7 cellular contexts compared by ENCODE assay signal in genomic region chr3:48157950-48158376, GRCh38. TPM values are rescaled to one million over a fixed set of nuclear protein-coding genes. Genes with fewer than 3 reads are reported as not detected.
DNase-seq lines count a peak whose midpoint lies in the region; ATAC-seq and TF ChIP-seq lines count a peak whose summit lies in the region.

No MANE protein-coding gene starts in this region.

- H3K36me3 ChIP-seq in Panc1 (ENCODE audit: control insufficient read depth, insufficient read depth, low read length) = no peaks in the 10 kb centered on the region; the same call in 1 of the 2 replicates

- TF ChIP-seq CTCF in Panc1 (IDR thresholded peaks at IDR 0.05) = peak; percentile 76

- DNase-seq in GM19238 (ENCODE audit: insufficient read length, low spot score) (peak; percentile 23), Panc1 (ENCODE audit: low read depth, low spot score) (no peak), left cardiac atrium (peak; percentile 77), retina (peak; percentile 22)
- peak; percentile 47 for DNase-seq in activated naive CD4-positive, alpha-beta T cell treated with Interleukin-2 at 50 U/mL for 16 hours

- no peak overlapping the region for H3K27ac ChIP-seq in Panc1 (ENCODE audit: low read length)

- intact Hi-C loops in Panc1 (cut with micrococcal nuclease; ENCODE audit: unreplicated experiment) (loop anchor here (10.0 kb wide), 1 partner anchor 303 kb away; no protein-coding TSS in a partner anchor), left cardiac atrium (cut with DNase I) (loop anchor here (5.0 to 10.0 kb wide), 2 partner anchors 163 to 321 kb away; no protein-coding TSS in a partner anchor)

- CTCF ChIA-PET in Panc1 (lab: Charles Lee) = interaction anchor here (0.7 kb wide), 1 partner anchor 814 kb away, joined by 3 read pairs; no protein-coding TSS in a partner anchor

- H3K27me3 ChIP-seq in Panc1 (ENCODE audit: control insufficient read depth, insufficient read depth, low read length) = no peaks in the 10 kb centered on the region

- no TSS peak for BruUV-seq in Panc1 (replicated peaks; lab: Mats Ljungman, UMichigan)

- POLR2A ChIA-PET in Panc1 (lab: Charles Lee) = no interaction called here

- in situ Hi-C loops in Panc1 (cut with HindIII; ENCODE audit: low pct_unique_long_range_greater_than_20kb, low sequenced_read_pairs) = no loop called here

- no peak for TF ChIP-seq POLR2A in GM18505 (IDR thresholded peaks at IDR 0.05; ENCODE audit: borderline replicate concordance, extremely low read depth, insufficient read depth, insufficient read length)

- no peaks in the 10 kb centered on the region for H3K9me3 ChIP-seq in Panc1 (ENCODE audit: control insufficient read depth, insufficient read depth, low read depth, low read length)

- no peaks in the 10 kb centered on the region; the same call in 1 of the 2 replicates for H3K4me1 ChIP-seq in Panc1 (ENCODE audit: control insufficient read depth, insufficient read depth, low read length)

- no peak overlapping the region for H3K4me3 ChIP-seq in Panc1 (ENCODE audit: low read depth in 2 of 2, low read length in 2 of 2)

- ATAC-seq in Panc1 (peak; percentile 23; the same call in 1 of the 2 replicates), left cardiac atrium (peak; percentile 70 to 72), GM18505 (IDR thresholded peaks at IDR 0.05; ENCODE audit: unreplicated experiment) (no peak), GM18909 (IDR thresholded peaks at IDR 0.05; ENCODE audit: poor library complexity, unreplicated experiment) (no peak)

RNA-seq across cellular contexts. Expression of gene CDC25A, which starts 30.3 kb away (rescaled TPM):
- 12.8 TPM for total RNA-seq in Panc1 (2021; ENCODE audit: unreplicated experiment)
- 3.5 TPM for polyA plus RNA-seq in Panc1 (2012; ENCODE audit: insufficient read length)
- under 1 TPM; 0.65 to 0.94 TPM for total RNA-seq in left cardiac atrium

Comparison
In these comparisons a context has a peak if more than half of its experiments do, and no peak if none do; other contexts are left out.
1. ATAC-seq: peak in Panc1 (single experiment) and left cardiac atrium (2 of 2); none in GM18505 (single experiment) and GM18909 (single experiment).